In genomic region chr2:120384486-120385354, GRCh38 we compare ENCODE assay signal across 26 cellular contexts. TPM values are rescaled to one million over a fixed set of nuclear protein-coding genes. Genes with fewer than 3 reads are reported as not detected.
DNase-seq lines count a peak whose midpoint lies in the region; ATAC-seq and TF ChIP-seq lines count a peak whose summit lies in the region.
"Had no signal": no experiment of that assay in that cellular context is flagged by ENCODE, and none has a peak within 500 bp of the region (broad histone marks: within the 10 kb centered on the region; RNA-seq: fewer than 3 reads in every experiment).

No MANE protein-coding gene starts in this region.

- no peak overlapping the region for H3K4me2 ChIP-seq in osteoblast (ENCODE audit: insufficient read depth, low read length)

- ATAC-seq in GM18867 (IDR thresholded peaks at IDR 0.05; ENCODE audit: unreplicated experiment), result peak; percentile 73
- ATAC-seq in HG02759 (IDR thresholded peaks at IDR 0.05; ENCODE audit: unreplicated experiment), result peak; percentile 52
- peak; percentile 62 for ATAC-seq in body of pancreas
- ATAC-seq in effector memory CD8-positive, alpha-beta T cell (replicated peaks), result no peak
- no peak for ATAC-seq in HG03108 (IDR thresholded peaks at IDR 0.05; ENCODE audit: unreplicated experiment)
- ATAC-seq: foreskin keratinocyte; naive thymus-derived CD4-positive, alpha-beta T cell had no signal

- H3K4me3 ChIP-seq in body of pancreas, result no peak overlapping the region
- no peak overlapping the region for H3K4me3 ChIP-seq in osteoblast (ENCODE audit: insufficient read depth, low read length)
- H3K4me3 ChIP-seq: tibial artery had no signal

- no peak for TF ChIP-seq POLR2A in body of pancreas (IDR thresholded peaks at IDR 0.05)

- no peaks in the 10 kb centered on the region for H3K4me1 Mint-ChIP-seq in effector memory CD8-positive, alpha-beta T cell (ENCODE audit: low read depth in 2 of 2)
- H3K4me1 Mint-ChIP-seq: CD8-positive, alpha-beta memory T cell; central memory CD8-positive, alpha-beta T cell had no signal

- no peak overlapping the region for H3K27ac Mint-ChIP-seq in effector memory CD8-positive, alpha-beta T cell
- H3K27ac Mint-ChIP-seq: activated T-cell treated with anti-CD3 and anti-CD28 coated beads, Interleukin-2, amount 50 U/mL, for 24 hours; naive thymus-derived CD4-positive, alpha-beta T cell had no signal

- H3K36me3 ChIP-seq in body of pancreas (replicated peaks in 1 of 2; ENCODE audit: insufficient read depth in 1 of 2, low read depth in 2 of 2), result no peaks in the 10 kb centered on the region
- no peaks in the 10 kb centered on the region for H3K36me3 ChIP-seq in osteoblast (ENCODE audit: insufficient read depth, low read length)
- H3K36me3 ChIP-seq: tibial artery had no signal

- no peaks in the 10 kb centered on the region for H3K79me2 ChIP-seq in osteoblast (ENCODE audit: insufficient read depth, low read length)
- H3K79me2 ChIP-seq: parathyroid adenoma had no signal

- WGBS in body of pancreas, 2 donors, result 40 to 46% methylated on average over 13 of the region's 13 CpGs

- no peak for TF ChIP-seq CTCF in body of pancreas (IDR thresholded peaks at IDR 0.05)
- TF ChIP-seq CTCF in osteoblast (IDR thresholded peaks at IDR 0.05; ENCODE audit: extremely low read depth, low read depth, low read length), result no peak

- H3K4me1 ChIP-seq in body of pancreas (peaks cover 12% of the 10 kb centered on the region), osteoblast (ENCODE audit: insufficient read depth, low read length) (no peaks in the 10 kb centered on the region)
- H3K4me1 ChIP-seq: foreskin keratinocyte, parathyroid adenoma, tibial artery had no signal

- intact Hi-C loops in body of pancreas (cut with DNase I), result no loop called here

- no peaks in the 10 kb centered on the region for H3K36me3 Mint-ChIP-seq in effector memory CD8-positive, alpha-beta T cell (ENCODE audit: insufficient read depth)
- H3K36me3 Mint-ChIP-seq: CD8-positive, alpha-beta memory T cell; naive thymus-derived CD4-positive, alpha-beta T cell had no signal

- no peak overlapping the region for H3K4me3 Mint-ChIP-seq in effector memory CD8-positive, alpha-beta T cell
- H3K4me3 Mint-ChIP-seq: activated T-cell treated with anti-CD3 and anti-CD28 coated beads, Interleukin-2, amount 50 U/mL, for 24 hours; CD8-positive, alpha-beta memory T cell; central memory CD8-positive, alpha-beta T cell; naive thymus-derived CD4-positive, alpha-beta T cell had no signal

- peaks cover 6 to 15% of the 10 kb centered on the region in 2 donors for H3K27me3 Mint-ChIP-seq in effector memory CD8-positive, alpha-beta T cell

- DNase-seq in body of pancreas, result peak; percentile 18 to 42 (median 40)
- DNase-seq in osteoblast (ENCODE audit: insufficient read length, low spot score, missing footprints), result peak; percentile 41
- DNase-seq in effector memory CD8-positive, alpha-beta T cell, result no peak
- no peak for DNase-seq in NCI-H2196 (lab: John Stamatoyannopoulos, UW; ENCODE audit: unreplicated experiment)
- DNase-seq in NCI-H146 treated with DMSO at 0.1 percent for 48 hours (lab: John Stamatoyannopoulos, UW; ENCODE audit: unreplicated experiment), result no peak
- DNase-seq: activated CD4-positive, alpha-beta T cell treated with anti-CD3 and anti-CD28 coated beads for 1 hour; activated naive CD4-positive, alpha-beta T cell treated with Interleukin-2 at 50 U/mL for 16 hours; activated T-cell treated with anti-CD3 and anti-CD28 coated beads, Interleukin-2, amount 50 U/mL, for 24 hours; DND-41; erythroblast; foreskin keratinocyte; mesenchymal stem cell; naive thymus-derived CD4-positive, alpha-beta T cell; NCI-H1092; NCI-H2081 treated with DMSO at 0.1 percent for 48 hours; NCI-H510A treated with DMSO at 0.1 percent for 48 hours; stimulated activated CD4-positive, alpha-beta T cell treated with anti-CD3 and anti-CD28 coated beads, Interleukin-2, amount 100 ng/mL, for 24 hours; stimulated activated naive CD4-positive, alpha-beta T cell; SW 1271; tibial artery had no signal

- no peak overlapping the region for H2AFZ ChIP-seq in osteoblast (ENCODE audit: low read length)
- H2AFZ ChIP-seq: parathyroid adenoma had no signal

- H3K9me3 ChIP-seq in body of pancreas, result no peaks in the 10 kb centered on the region
- H3K9me3 ChIP-seq in osteoblast (ENCODE audit: low read depth, low read length), result no peaks in the 10 kb centered on the region
- H3K9me3 ChIP-seq: tibial artery had no signal

- H3K27me3 ChIP-seq in body of pancreas (no peaks in the 10 kb centered on the region), osteoblast (ENCODE audit: insufficient read depth, low read length) (peaks cover 20% of the 10 kb centered on the region)

- H3K27ac ChIP-seq in body of pancreas, result no peak overlapping the region
- no peak overlapping the region for H3K27ac ChIP-seq in osteoblast (ENCODE audit: low read depth, low read length)
- H3K27ac ChIP-seq: foreskin keratinocyte, parathyroid adenoma, tibial artery had no signal

- H3K9me3 Mint-ChIP-seq in effector memory CD8-positive, alpha-beta T cell, result no peaks in the 10 kb centered on the region
- H3K9me3 Mint-ChIP-seq: activated T-cell treated with anti-CD3 and anti-CD28 coated beads, Interleukin-2, amount 50 U/mL, for 24 hours; CD8-positive, alpha-beta memory T cell; central memory CD8-positive, alpha-beta T cell; naive thymus-derived CD4-positive, alpha-beta T cell had no signal

- no peaks in the 10 kb centered on the region for H4K20me1 ChIP-seq in osteoblast (ENCODE audit: insufficient read depth, low read length)

RNA-seq across cellular contexts. Expression of gene INHBB, which starts 38.8 kb away (rescaled TPM):
- total RNA-seq in body of pancreas, result 1 to 10 TPM; 3.6 to 7.9 TPM
- total RNA-seq in osteoblast, result under 0.01 and 0.29 TPM in 2 replicates
- total RNA-seq: CD8-positive, alpha-beta memory T cell; foreskin keratinocyte; naive thymus-derived CD4-positive, alpha-beta T cell had no signal

Comparison
In these comparisons a context has a peak if more than half of its experiments do, and no peak if none do; other contexts are left out.
1. ATAC-seq: peak in GM18867 (single experiment), HG02759 (single experiment) and body of pancreas (single experiment); none in effector memory CD8-positive, alpha-beta T cell (single experiment) and HG03108 (single experiment).
2. DNase-seq: peak in body of pancreas (4 of 4) and osteoblast (single experiment); none in effector memory CD8-positive, alpha-beta T cell (0 of 3), NCI-H2196 (single experiment) and NCI-H146 treated with DMSO at 0.1 percent for 48 hours (single experiment).